In the genomic region with DNA sequence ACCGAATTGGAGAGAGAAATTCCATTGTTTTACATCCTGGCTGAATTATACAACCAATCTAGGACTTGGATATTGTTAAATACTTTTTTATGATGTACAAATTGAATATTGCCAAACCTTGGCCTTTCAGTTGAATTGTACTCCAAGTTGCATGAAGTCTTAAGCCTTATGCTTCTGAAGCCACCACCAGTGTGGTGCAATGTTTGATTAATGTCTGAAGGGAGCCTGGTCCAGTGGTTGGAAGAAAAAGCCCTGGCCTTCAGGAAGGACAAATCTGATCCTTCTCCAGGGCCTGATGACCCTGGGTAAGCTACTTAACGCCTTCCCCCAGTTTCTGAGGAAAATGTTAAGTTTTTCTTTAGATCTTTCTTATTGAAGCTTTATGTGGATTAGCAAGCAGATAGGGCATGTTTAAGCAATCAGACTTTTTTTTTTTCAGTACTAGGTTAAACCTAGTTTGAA, we compare ENCODE assay signal across 1 cellular context.
TF ChIP-seq lines count a peak whose summit lies in the region.

No MANE protein-coding gene starts in this region.

TF ChIP-seq in WTC11, 78 proteins besides CTCF, POLR2A, EP300 and RAD21:
- TF ChIP-seq, protein P1, sequence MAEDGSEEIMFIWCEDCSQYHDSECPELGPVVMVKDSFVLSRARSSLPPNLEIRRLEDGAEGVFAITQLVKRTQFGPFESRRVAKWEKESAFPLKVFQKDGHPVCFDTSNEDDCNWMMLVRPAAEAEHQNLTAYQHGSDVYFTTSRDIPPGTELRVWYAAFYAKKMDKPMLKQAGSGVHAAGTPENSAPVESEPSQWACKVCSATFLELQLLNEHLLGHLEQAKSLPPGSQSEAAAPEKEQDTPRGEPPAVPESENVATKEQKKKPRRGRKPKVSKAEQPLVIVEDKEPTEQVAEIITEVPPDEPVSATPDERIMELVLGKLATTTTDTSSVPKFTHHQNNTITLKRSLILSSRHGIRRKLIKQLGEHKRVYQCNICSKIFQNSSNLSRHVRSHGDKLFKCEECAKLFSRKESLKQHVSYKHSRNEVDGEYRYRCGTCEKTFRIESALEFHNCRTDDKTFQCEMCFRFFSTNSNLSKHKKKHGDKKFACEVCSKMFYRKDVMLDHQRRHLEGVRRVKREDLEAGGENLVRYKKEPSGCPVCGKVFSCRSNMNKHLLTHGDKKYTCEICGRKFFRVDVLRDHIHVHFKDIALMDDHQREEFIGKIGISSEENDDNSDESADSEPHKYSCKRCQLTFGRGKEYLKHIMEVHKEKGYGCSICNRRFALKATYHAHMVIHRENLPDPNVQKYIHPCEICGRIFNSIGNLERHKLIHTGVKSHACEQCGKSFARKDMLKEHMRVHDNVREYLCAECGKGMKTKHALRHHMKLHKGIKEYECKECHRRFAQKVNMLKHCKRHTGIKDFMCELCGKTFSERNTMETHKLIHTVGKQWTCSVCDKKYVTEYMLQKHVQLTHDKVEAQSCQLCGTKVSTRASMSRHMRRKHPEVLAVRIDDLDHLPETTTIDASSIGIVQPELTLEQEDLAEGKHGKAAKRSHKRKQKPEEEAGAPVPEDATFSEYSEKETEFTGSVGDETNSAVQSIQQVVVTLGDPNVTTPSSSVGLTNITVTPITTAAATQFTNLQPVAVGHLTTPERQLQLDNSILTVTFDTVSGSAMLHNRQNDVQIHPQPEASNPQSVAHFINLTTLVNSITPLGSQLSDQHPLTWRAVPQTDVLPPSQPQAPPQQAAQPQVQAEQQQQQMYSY (CRISPR knock-in tag; IDR thresholded peaks at IDR 0.05) = no peak
- no peak for TF ChIP-seq NFATC4 (CRISPR knock-in tag; IDR thresholded peaks at IDR 0.05)
- no peak for TF ChIP-seq ELF4 (CRISPR knock-in tag; IDR thresholded peaks at IDR 0.05; ENCODE audit: low read depth)
- no peak for TF ChIP-seq MYBL2 (CRISPR knock-in tag; IDR thresholded peaks at IDR 0.05)
- TF ChIP-seq GABPB1 (CRISPR knock-in tag; IDR thresholded peaks at IDR 0.05) = no peak
- TF ChIP-seq, protein P2, sequence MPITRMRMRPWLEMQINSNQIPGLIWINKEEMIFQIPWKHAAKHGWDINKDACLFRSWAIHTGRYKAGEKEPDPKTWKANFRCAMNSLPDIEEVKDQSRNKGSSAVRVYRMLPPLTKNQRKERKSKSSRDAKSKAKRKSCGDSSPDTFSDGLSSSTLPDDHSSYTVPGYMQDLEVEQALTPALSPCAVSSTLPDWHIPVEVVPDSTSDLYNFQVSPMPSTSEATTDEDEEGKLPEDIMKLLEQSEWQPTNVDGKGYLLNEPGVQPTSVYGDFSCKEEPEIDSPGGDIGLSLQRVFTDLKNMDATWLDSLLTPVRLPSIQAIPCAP (CRISPR knock-in tag; IDR thresholded peaks at IDR 0.05) = no peak
- TF ChIP-seq NR2C2 (CRISPR knock-in tag; IDR thresholded peaks at IDR 0.05) = no peak
- TF ChIP-seq ZNF671 (CRISPR knock-in tag; IDR thresholded peaks at IDR 0.05) = no peak
- TF ChIP-seq, protein P3, sequence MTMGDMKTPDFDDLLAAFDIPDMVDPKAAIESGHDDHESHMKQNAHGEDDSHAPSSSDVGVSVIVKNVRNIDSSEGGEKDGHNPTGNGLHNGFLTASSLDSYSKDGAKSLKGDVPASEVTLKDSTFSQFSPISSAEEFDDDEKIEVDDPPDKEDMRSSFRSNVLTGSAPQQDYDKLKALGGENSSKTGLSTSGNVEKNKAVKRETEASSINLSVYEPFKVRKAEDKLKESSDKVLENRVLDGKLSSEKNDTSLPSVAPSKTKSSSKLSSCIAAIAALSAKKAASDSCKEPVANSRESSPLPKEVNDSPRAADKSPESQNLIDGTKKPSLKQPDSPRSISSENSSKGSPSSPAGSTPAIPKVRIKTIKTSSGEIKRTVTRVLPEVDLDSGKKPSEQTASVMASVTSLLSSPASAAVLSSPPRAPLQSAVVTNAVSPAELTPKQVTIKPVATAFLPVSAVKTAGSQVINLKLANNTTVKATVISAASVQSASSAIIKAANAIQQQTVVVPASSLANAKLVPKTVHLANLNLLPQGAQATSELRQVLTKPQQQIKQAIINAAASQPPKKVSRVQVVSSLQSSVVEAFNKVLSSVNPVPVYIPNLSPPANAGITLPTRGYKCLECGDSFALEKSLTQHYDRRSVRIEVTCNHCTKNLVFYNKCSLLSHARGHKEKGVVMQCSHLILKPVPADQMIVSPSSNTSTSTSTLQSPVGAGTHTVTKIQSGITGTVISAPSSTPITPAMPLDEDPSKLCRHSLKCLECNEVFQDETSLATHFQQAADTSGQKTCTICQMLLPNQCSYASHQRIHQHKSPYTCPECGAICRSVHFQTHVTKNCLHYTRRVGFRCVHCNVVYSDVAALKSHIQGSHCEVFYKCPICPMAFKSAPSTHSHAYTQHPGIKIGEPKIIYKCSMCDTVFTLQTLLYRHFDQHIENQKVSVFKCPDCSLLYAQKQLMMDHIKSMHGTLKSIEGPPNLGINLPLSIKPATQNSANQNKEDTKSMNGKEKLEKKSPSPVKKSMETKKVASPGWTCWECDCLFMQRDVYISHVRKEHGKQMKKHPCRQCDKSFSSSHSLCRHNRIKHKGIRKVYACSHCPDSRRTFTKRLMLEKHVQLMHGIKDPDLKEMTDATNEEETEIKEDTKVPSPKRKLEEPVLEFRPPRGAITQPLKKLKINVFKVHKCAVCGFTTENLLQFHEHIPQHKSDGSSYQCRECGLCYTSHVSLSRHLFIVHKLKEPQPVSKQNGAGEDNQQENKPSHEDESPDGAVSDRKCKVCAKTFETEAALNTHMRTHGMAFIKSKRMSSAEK (CRISPR knock-in tag; IDR thresholded peaks at IDR 0.05; ENCODE audit: borderline replicate concordance) = no peak
- TF ChIP-seq ZNF138 (CRISPR knock-in tag; conservative IDR thresholded peaks at IDR 0.05) = no peak
